Comparison of ENCODE assay signal across 1 cellular context in genomic region chr9:36029765-36030528, GRCh38.
TF ChIP-seq lines count a peak whose summit lies in the region.

No MANE protein-coding gene starts in this region.

TF ChIP-seq in A549, 52 proteins besides CTCF, POLR2A, EP300 and RAD21 (continued from another document):
- TF ChIP-seq TFCP2L1 (CRISPR knock-in tag; IDR thresholded peaks at IDR 0.05) (no peak), JUNB (IDR thresholded peaks at IDR 0.05) (peak; percentile 83; the same call in 1 of the 2 replicates), POLR2AphosphoS2 (conservative IDR thresholded peaks at IDR 0.05; ENCODE audit: low read length) (no peak), BCL3 (IDR thresholded peaks at IDR 0.05) (0 out of 3 replicates have a peak, but pooled peaks have one; percentile 44), CEBPB (IDR thresholded peaks at IDR 0.05) (peak; percentile 90 to 95)
- TF ChIP-seq, protein P1, sequence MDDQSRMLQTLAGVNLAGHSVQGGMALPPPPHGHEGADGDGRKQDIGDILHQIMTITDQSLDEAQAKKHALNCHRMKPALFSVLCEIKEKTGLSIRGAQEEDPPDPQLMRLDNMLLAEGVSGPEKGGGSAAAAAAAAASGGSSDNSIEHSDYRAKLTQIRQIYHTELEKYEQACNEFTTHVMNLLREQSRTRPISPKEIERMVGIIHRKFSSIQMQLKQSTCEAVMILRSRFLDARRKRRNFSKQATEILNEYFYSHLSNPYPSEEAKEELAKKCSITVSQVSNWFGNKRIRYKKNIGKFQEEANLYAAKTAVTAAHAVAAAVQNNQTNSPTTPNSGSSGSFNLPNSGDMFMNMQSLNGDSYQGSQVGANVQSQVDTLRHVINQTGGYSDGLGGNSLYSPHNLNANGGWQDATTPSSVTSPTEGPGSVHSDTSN (IDR thresholded peaks at IDR 0.05), result no peak
- TF ChIP-seq, protein P2, sequence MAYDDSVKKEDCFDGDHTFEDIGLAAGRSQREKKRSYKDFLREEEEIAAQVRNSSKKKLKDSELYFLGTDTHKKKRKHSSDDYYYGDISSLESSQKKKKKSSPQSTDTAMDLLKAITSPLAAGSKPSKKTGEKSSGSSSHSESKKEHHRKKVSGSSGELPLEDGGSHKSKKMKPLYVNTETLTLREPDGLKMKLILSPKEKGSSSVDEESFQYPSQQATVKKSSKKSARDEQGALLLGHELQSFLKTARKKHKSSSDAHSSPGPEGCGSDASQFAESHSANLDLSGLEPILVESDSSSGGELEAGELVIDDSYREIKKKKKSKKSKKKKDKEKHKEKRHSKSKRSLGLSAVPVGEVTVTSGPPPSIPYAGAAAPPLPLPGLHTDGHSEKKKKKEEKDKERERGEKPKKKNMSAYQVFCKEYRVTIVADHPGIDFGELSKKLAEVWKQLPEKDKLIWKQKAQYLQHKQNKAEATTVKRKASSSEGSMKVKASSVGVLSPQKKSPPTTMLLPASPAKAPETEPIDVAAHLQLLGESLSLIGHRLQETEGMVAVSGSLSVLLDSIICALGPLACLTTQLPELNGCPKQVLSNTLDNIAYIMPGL (CRISPR knock-in tag; IDR thresholded peaks at IDR 0.05; ENCODE audit: borderline replicate concordance), result no peak
